Comparison of ENCODE assay signal across 17 cellular contexts in genomic region chr1:12547586-12548225, GRCh38.
A peak's percentile ranks its signal among the peaks of the same experiment; 100 is the strongest.
DNase-seq lines count a peak whose midpoint lies in the region; ATAC-seq, FAIRE-seq and TF ChIP-seq lines count a peak whose summit lies in the region.
"Had no signal": no experiment of that assay in that cellular context is flagged by ENCODE, and none has a peak within 500 bp of the region (broad histone marks: within the 10 kb centered on the region; RNA-seq: fewer than 3 reads in every experiment).

No MANE protein-coding gene starts in this region.

- H3K9me3 Mint-ChIP-seq in stimulated activated naive CD8-positive, alpha-beta T cell treated with anti-CD3 and anti-CD28 coated beads, Interleukin-15, Interleukin-2, amounts not matched to agents 100 ng/mL and 50 ng/mL, for 24 hours, result no peaks in the 10 kb centered on the region
- H3K9me3 Mint-ChIP-seq in stimulated activated naive CD8-positive, alpha-beta T cell treated with anti-CD3 and anti-CD28 coated beads, Interleukin-15, amount 100 ng/mL, for 72 hours, result no peaks in the 10 kb centered on the region

- no peak overlapping the region for H2BK12ac ChIP-seq in mesenchymal stem cell (ENCODE audit: low read length in 2 of 2)

- no peak overlapping the region for H3K4me3 Mint-ChIP-seq in stimulated activated naive CD8-positive, alpha-beta T cell treated with anti-CD3 and anti-CD28 coated beads, Interleukin-15, Interleukin-2, amounts not matched to agents 100 ng/mL and 50 ng/mL, for 24 hours
- no peak overlapping the region for H3K4me3 Mint-ChIP-seq in stimulated activated naive CD8-positive, alpha-beta T cell treated with anti-CD3 and anti-CD28 coated beads, Interleukin-15, amount 100 ng/mL, for 72 hours

- no peak overlapping the region for H2AFZ ChIP-seq in mesenchymal stem cell (ENCODE audit: low read depth, low read length)

- no peak overlapping the region for H4K8ac ChIP-seq in mesenchymal stem cell (ENCODE audit: low read length)

- no peaks in the 10 kb centered on the region for H3K9me3 ChIP-seq in psoas muscle
- no peaks in the 10 kb centered on the region for H3K9me3 ChIP-seq in mesenchymal stem cell (ENCODE audit: control insufficient read depth, low read length)
- H3K9me3 ChIP-seq: body of pancreas, Caco-2 had no signal

- ATAC-seq in stimulated activated naive CD8-positive, alpha-beta T cell treated with anti-CD3 and anti-CD28 coated beads, Interleukin-15, amount 100 ng/mL, for 72 hours, result no peak
- ATAC-seq in left ventricle myocardium superior (peak; percentile 2), psoas muscle (no peak)
- ATAC-seq: body of pancreas had no signal

- no peak for TF ChIP-seq POLR2A in GM12891 (IDR thresholded peaks at IDR 0.05; ENCODE audit: low read depth, low read length)

- no peak overlapping the region for H3K18ac ChIP-seq in mesenchymal stem cell (ENCODE audit: low read depth in 1 of 2, low read length in 2 of 2)

- no peak overlapping the region for H2AK5ac ChIP-seq in mesenchymal stem cell (ENCODE audit: low read length, severe bottlenecking)

- no peak for TF ChIP-seq CTCF in psoas muscle (IDR thresholded peaks at IDR 0.05)

- no peak for FAIRE-seq in GM12891 (lab: Jason Lieb, UNC)
- FAIRE-seq: islet of Langerhans had no signal

- no peak overlapping the region for H2BK120ac ChIP-seq in mesenchymal stem cell (ENCODE audit: low read depth, low read length)

- H3K4me3 ChIP-seq in psoas muscle, result no peak overlapping the region
- H3K4me3 ChIP-seq in mesenchymal stem cell (ENCODE audit: insufficient read depth in 1 of 2, low read depth in 1 of 2, low read length in 2 of 2), result no peak overlapping the region
- H3K4me3 ChIP-seq: body of pancreas, dorsolateral prefrontal cortex, smooth muscle cell had no signal

- peaks cover 19% of the 10 kb centered on the region for H3K4me1 Mint-ChIP-seq in stimulated activated naive CD8-positive, alpha-beta T cell treated with anti-CD3 and anti-CD28 coated beads, Interleukin-15, Interleukin-2, amounts not matched to agents 100 ng/mL and 50 ng/mL, for 24 hours (ENCODE audit: low read depth)
- H3K4me1 Mint-ChIP-seq in stimulated activated naive CD8-positive, alpha-beta T cell treated with anti-CD3 and anti-CD28 coated beads, Interleukin-15, amount 100 ng/mL, for 72 hours, result peaks cover 46% of the 10 kb centered on the region

- H3K79me1 ChIP-seq in mesenchymal stem cell (replicated peaks; ENCODE audit: low read length, poor library complexity, severe bottlenecking), result no peaks in the 10 kb centered on the region

- no peak for DNase-seq in stimulated activated naive CD8-positive, alpha-beta T cell treated with anti-CD3 and anti-CD28 coated beads, Interleukin-15, amount 100 ng/mL, for 72 hours
- no peak for DNase-seq in left ventricle myocardium superior
- peak in 1 of 2 donors; percentile 58 for DNase-seq in psoas muscle
- no peak for DNase-seq in ecto neural progenitor cell (ENCODE audit: low spot score)
- no peak for DNase-seq in activated T-cell treated with anti-CD3 and anti-CD28 coated beads, Interleukin-2, amount 50 U/mL, for 48 hours
- DNase-seq in mesenchymal stem cell, result no peak
- no peak for DNase-seq in GM12891 (ENCODE audit: insufficient read length, low spot score)
- DNase-seq: body of pancreas, Caco-2, midbrain, NCI-H1092, NCI-H748 treated with DMSO at 0.1 percent for 48 hours had no signal

- WGBS in psoas muscle, 3 donors, result 77 to 82% (median 80%) methylated on average over 20 of the region's 20 CpGs
- WGBS in mesenchymal stem cell, result 88% methylated on average over 20 of the region's 20 CpGs

- H4K91ac ChIP-seq in mesenchymal stem cell (ENCODE audit: low read length), result no peak overlapping the region

- no peak overlapping the region for H3K4ac ChIP-seq in mesenchymal stem cell (ENCODE audit: low read depth in 1 of 2, low read length in 2 of 2)

- peak overlapping the region; percentile 26 for H3K27ac Mint-ChIP-seq in stimulated activated naive CD8-positive, alpha-beta T cell treated with anti-CD3 and anti-CD28 coated beads, Interleukin-15, Interleukin-2, amounts not matched to agents 100 ng/mL and 50 ng/mL, for 24 hours
- peak overlapping the region in 1 of 2 donors; percentile 59 for H3K27ac Mint-ChIP-seq in stimulated activated naive CD8-positive, alpha-beta T cell treated with anti-CD3 and anti-CD28 coated beads, Interleukin-15, amount 100 ng/mL, for 72 hours

- peak overlapping the region; percentile 84 for H3K27ac ChIP-seq in psoas muscle
- H3K27ac ChIP-seq in mesenchymal stem cell (ENCODE audit: low read length, poor library complexity, severe bottlenecking), result no peak overlapping the region
- H3K27ac ChIP-seq: body of pancreas, dorsolateral prefrontal cortex, KMS-11 had no signal

- no peaks in the 10 kb centered on the region for H3K27me3 ChIP-seq in psoas muscle (ENCODE audit: insufficient read depth in 3 of 3, low read length in 2 of 3)
- H3K27me3 ChIP-seq in mesenchymal stem cell (ENCODE audit: control insufficient read depth in 1 of 2, insufficient read depth in 1 of 2, low read length in 2 of 2), result peaks cover 0 to 20% of the 10 kb centered on the region in 2 experiments
- H3K27me3 ChIP-seq: body of pancreas, dorsolateral prefrontal cortex had no signal

- no peak overlapping the region for H3K4me2 ChIP-seq in mesenchymal stem cell (ENCODE audit: low read length, poor library complexity, severe bottlenecking)
- H3K4me2 ChIP-seq: KMS-11, smooth muscle cell had no signal

- intact Hi-C loops in left ventricle myocardium superior (cut with micrococcal nuclease), result no loop called here
- intact Hi-C loops in psoas muscle (cut with DNase I), result no loop called here

- H2BK15ac ChIP-seq in mesenchymal stem cell (ENCODE audit: low read depth, poor library complexity, severe bottlenecking), result no peak overlapping the region

- H2BK5ac ChIP-seq in mesenchymal stem cell (ENCODE audit: low read depth, low read length, poor library complexity, severe bottlenecking), result no peak overlapping the region

- no peak overlapping the region for H3K23ac ChIP-seq in mesenchymal stem cell (ENCODE audit: low read length in 2 of 2)

- H3K4me1 ChIP-seq in psoas muscle (peaks cover 34% of the 10 kb centered on the region), mesenchymal stem cell (ENCODE audit: control insufficient read depth, insufficient read depth, low read depth, low read length) (peaks cover 16% of the 10 kb centered on the region)

- H3K14ac ChIP-seq in mesenchymal stem cell (ENCODE audit: low read length in 2 of 2), result no peak overlapping the region

- H3K36me3 ChIP-seq in psoas muscle (ENCODE audit: insufficient read depth in 1 of 2, low read depth in 1 of 2) (no peaks in the 10 kb centered on the region), mesenchymal stem cell (ENCODE audit: control insufficient read depth in 1 of 2, insufficient read depth in 2 of 2, low read depth in 1 of 2, low read length in 2 of 2) (no peaks in the 10 kb centered on the region)

- H3K27me3 Mint-ChIP-seq in stimulated activated naive CD8-positive, alpha-beta T cell treated with anti-CD3 and anti-CD28 coated beads, Interleukin-15, Interleukin-2, amounts not matched to agents 100 ng/mL and 50 ng/mL, for 24 hours, result no peaks in the 10 kb centered on the region
- H3K27me3 Mint-ChIP-seq in stimulated activated naive CD8-positive, alpha-beta T cell treated with anti-CD3 and anti-CD28 coated beads, Interleukin-15, amount 100 ng/mL, for 72 hours, result peaks cover 7% of the 10 kb centered on the region

- no peaks in the 10 kb centered on the region for H3K36me3 Mint-ChIP-seq in stimulated activated naive CD8-positive, alpha-beta T cell treated with anti-CD3 and anti-CD28 coated beads, Interleukin-15, Interleukin-2, amounts not matched to agents 100 ng/mL and 50 ng/mL, for 24 hours (ENCODE audit: low read depth)

- H3K9ac ChIP-seq in mesenchymal stem cell (ENCODE audit: low read length), result no peak overlapping the region
- H3K9ac ChIP-seq: KMS-11 had no signal

TF ChIP-seq in GM12891, 5 proteins besides CTCF, POLR2A, EP300 and RAD21:
- TF ChIP-seq TAF1 (IDR thresholded peaks at IDR 0.05; ENCODE audit: low read depth, low read length) (no peak), SPI1 (IDR thresholded peaks at IDR 0.05; ENCODE audit: low read depth, low read length) (no peak), POU2F2 (IDR thresholded peaks at IDR 0.05; ENCODE audit: low read depth, low read length) (no peak), PAX5 (IDR thresholded peaks at IDR 0.05; ENCODE audit: insufficient read depth, low read length, severe bottlenecking) (no peak), POLR2AphosphoS5 (IDR thresholded peaks at IDR 0.05; ENCODE audit: low read depth, low read length) (no peak)
